ENCODE assay signal across 8 cellular contexts in the genomic region with DNA sequence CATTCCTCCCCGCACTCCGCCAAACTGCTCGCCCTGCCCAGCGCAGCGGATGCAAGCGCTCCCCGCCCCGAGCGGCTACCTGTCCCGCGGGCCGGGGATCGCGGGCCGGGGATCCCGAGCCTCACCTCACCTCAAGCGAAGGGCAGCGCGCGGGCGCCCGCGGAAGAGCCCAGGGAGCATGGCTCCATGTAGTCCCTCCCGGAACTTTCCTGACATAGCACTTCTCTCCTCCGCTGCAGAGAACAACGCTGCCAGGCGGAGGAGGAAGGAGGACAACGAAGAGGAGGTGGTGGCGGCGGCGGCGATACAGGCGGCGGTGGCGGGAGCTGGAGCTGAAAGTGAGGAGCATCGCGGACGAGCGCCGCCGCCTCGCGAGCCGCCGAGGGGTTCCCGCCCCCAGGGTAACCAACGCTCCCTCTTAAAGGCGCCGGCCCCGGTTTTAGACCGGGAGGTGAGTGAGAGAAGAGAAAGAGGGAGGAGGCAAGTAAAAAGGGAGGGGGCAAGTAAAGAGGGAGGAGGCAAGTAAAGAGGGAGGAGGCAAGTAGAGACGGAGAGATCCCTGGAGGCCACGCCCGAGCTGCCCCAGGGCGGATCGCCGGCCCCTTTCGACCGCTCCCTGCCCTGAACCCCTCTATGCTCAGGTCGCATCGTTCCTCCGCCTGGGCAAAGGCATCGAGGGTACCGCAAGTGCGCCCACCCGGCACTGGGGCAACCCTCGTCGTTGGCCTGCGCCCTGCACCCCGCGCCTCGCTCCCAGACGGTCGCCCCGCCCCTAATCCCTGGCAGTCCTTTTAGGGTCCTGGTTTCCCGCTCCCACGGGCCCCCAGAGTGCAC. TPM values are rescaled to one million over a fixed set of nuclear protein-coding genes. Genes with fewer than 3 reads are reported as not detected.
DNase-seq lines count a peak whose midpoint lies in the region; ATAC-seq and TF ChIP-seq lines count a peak whose summit lies in the region.

A gene with protein sequence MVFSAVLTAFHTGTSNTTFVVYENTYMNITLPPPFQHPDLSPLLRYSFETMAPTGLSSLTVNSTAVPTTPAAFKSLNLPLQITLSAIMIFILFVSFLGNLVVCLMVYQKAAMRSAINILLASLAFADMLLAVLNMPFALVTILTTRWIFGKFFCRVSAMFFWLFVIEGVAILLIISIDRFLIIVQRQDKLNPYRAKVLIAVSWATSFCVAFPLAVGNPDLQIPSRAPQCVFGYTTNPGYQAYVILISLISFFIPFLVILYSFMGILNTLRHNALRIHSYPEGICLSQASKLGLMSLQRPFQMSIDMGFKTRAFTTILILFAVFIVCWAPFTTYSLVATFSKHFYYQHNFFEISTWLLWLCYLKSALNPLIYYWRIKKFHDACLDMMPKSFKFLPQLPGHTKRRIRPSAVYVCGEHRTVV (minus strand): TSS at position 340 of the 834 bp plus-strand sequence. CDS start 37,746 bp downstream, outside the sequence.

- POLR2A ChIA-PET in activated CD4-positive, alpha-beta T cell treated with anti-CD3 and anti-CD28 coated beads, Interleukin-2, amount 10 ng/mL, durations not matched to agents 7 days and 5 days (lab: Charles Lee) = interaction anchor here (0.9 kb wide), 1 partner anchor 87 kb away, joined by 4 read pairs; no protein-coding TSS in a partner anchor

- H3K27me3 ChIP-seq in duodenal mucosa (ENCODE audit: control insufficient read depth in 1 of 2, insufficient read depth in 2 of 2, low read length in 2 of 2) (peaks cover 12 to 18% of the 10 kb centered on the region in 2 donors), lung (ENCODE audit: control insufficient read depth, insufficient read depth) (no peaks in the 10 kb centered on the region)

- H3K27ac Mint-ChIP-seq in activated CD4-positive, alpha-beta T cell treated with anti-CD3 and anti-CD28 coated beads, Interleukin-2, amount 10 ng/mL, durations not matched to agents 7 days and 5 days = peak within 1 kb of the TSS; percentile 86

- peak within 1 kb of the TSS; percentile 58 to 59 for H3K9ac ChIP-seq in duodenal mucosa (ENCODE audit: low read depth in 1 of 2, low read length in 2 of 2)

- 1% methylated on average over 72 to 77 of the region's 77 CpGs for WGBS in lung, 2 donors

- no peaks in the 10 kb centered on the region for H3K9me3 Mint-ChIP-seq in activated CD4-positive, alpha-beta T cell treated with anti-CD3 and anti-CD28 coated beads, Interleukin-2, amount 10 ng/mL, durations not matched to agents 7 days and 5 days

- peaks cover 25% of the 10 kb centered on the region for H3K4me1 Mint-ChIP-seq in activated CD4-positive, alpha-beta T cell treated with anti-CD3 and anti-CD28 coated beads, Interleukin-2, amount 10 ng/mL, durations not matched to agents 7 days and 5 days

- H3K9me3 ChIP-seq in duodenal mucosa (ENCODE audit: control insufficient read depth in 1 of 2, low read length in 2 of 2) (no peaks in the 10 kb centered on the region), lung (ENCODE audit: control insufficient read depth in 2 of 2, insufficient read depth in 1 of 2, low read length in 1 of 2) (no peaks in the 10 kb centered on the region)

- peak; percentile 85 for ATAC-seq in GM18870 (IDR thresholded peaks at IDR 0.05; ENCODE audit: unreplicated experiment)
- ATAC-seq in HG03097 (IDR thresholded peaks at IDR 0.05; ENCODE audit: low FRiP score, unreplicated experiment) = peak; percentile 86
- ATAC-seq in lung (ENCODE audit: insufficient read depth, low FRiP score) = peak; percentile 87

- DNase-seq in AG10803 (ENCODE audit: low read depth) (peak; percentile 46), NCI-H2227 treated with DMSO at 0.1 percent for 48 hours (lab: John Stamatoyannopoulos, UW) (peak; percentile 44), lung (ENCODE audit: low spot score) (peak; percentile 58)
- peak; percentile 87 for DNase-seq in activated CD4-positive, alpha-beta T cell treated with anti-CD3 and anti-CD28 coated beads, Interleukin-2, amount 10 ng/mL, durations not matched to agents 7 days and 5 days
- peak; percentile 28 to 34 (median 29) for DNase-seq in stimulated activated CD4-positive, alpha-beta T cell treated with anti-CD3 and anti-CD28 coated beads, TNF-alpha, amount 100 ng/mL, for 4 hours (ENCODE audit: low read depth in 3 of 3)

- H3K4me1 ChIP-seq in duodenal mucosa (ENCODE audit: control insufficient read depth in 1 of 2, insufficient read depth in 2 of 2, low read length in 2 of 2) = peaks cover 0 to 7% of the 10 kb centered on the region in 2 donors
- H3K4me1 ChIP-seq in lung (ENCODE audit: control insufficient read depth in 2 of 2, insufficient read depth in 2 of 2, low read length in 2 of 2) = peaks cover 0 to 5% of the 10 kb centered on the region in 2 donors

- CTCF ChIA-PET in activated CD4-positive, alpha-beta T cell treated with anti-CD3 and anti-CD28 coated beads, Interleukin-2, amount 10 ng/mL, durations not matched to agents 7 days and 5 days (lab: Charles Lee) = interaction anchor here (0.7 to 1.5 kb wide), 4 partner anchors 10 to 691 kb away, joined by 3 to 4 read pairs (median 3); no protein-coding TSS in a partner anchor

- H3K4me3 ChIP-seq in AG10803 (ENCODE audit: low read length) (peak within 1 kb of the TSS; percentile 69), duodenal mucosa (ENCODE audit: low read depth in 1 of 2, low read length in 2 of 2) (peak within 1 kb of the TSS; percentile 83 to 84), lung (peak within 1 kb of the TSS; percentile 49)

- peaks cover 53% of the 10 kb centered on the region for H3K27me3 Mint-ChIP-seq in activated CD4-positive, alpha-beta T cell treated with anti-CD3 and anti-CD28 coated beads, Interleukin-2, amount 10 ng/mL, durations not matched to agents 7 days and 5 days

- H3K4me3 Mint-ChIP-seq in activated CD4-positive, alpha-beta T cell treated with anti-CD3 and anti-CD28 coated beads, Interleukin-2, amount 10 ng/mL, durations not matched to agents 7 days and 5 days = peak within 1 kb of the TSS; percentile 89

- peaks cover 1% of the 10 kb centered on the region for H3K36me3 Mint-ChIP-seq in activated CD4-positive, alpha-beta T cell treated with anti-CD3 and anti-CD28 coated beads, Interleukin-2, amount 10 ng/mL, durations not matched to agents 7 days and 5 days (ENCODE audit: low read depth)

- H3K36me3 ChIP-seq in duodenal mucosa (ENCODE audit: control insufficient read depth in 1 of 2, insufficient read depth in 2 of 2, low read length in 2 of 2) (no peaks in the 10 kb centered on the region), lung (ENCODE audit: control insufficient read depth in 2 of 2, insufficient read depth in 2 of 2, low read length in 2 of 2) (no peaks in the 10 kb centered on the region)

- H3K27ac ChIP-seq in duodenal mucosa (ENCODE audit: low read depth, low read length) = no peak within 1 kb of the TSS
- no peak within 1 kb of the TSS for H3K27ac ChIP-seq in lung (ENCODE audit: low read depth in 1 of 2, low read length in 1 of 2)

- no peak for TF ChIP-seq CTCF in AG10803 (conservative IDR thresholded peaks at IDR 0.05; ENCODE audit: low read length)
- no peak for TF ChIP-seq CTCF in lung (IDR thresholded peaks at IDR 0.05; ENCODE audit: control extremely low read depth, extremely low read depth)

RNA-seq across cellular contexts. Expression of the gene that starts here (rescaled TPM):
- total RNA-seq in activated CD4-positive, alpha-beta T cell treated with anti-CD3 and anti-CD28 coated beads, Interleukin-2, amount 10 ng/mL, durations not matched to agents 7 days and 5 days = 1 to 10 TPM; 2.8 to 2.9 TPM
- 1 to 10 TPM in 1 of 2 donors, under 1 TPM in 1; 0.55 to 2.0 TPM for total RNA-seq in lung
- polyA plus RNA-seq in lung = under 1 TPM; 0.14 to 0.19 TPM

Comparison
In these comparisons a context has a peak if more than half of its experiments do, and no peak if none do; other contexts are left out.
1. DNase-seq: peak in every context shown above with its lines; median percentile 87 in activated CD4-positive, alpha-beta T cell treated with anti-CD3 and anti-CD28 coated beads, Interleukin-2, amount 10 ng/mL, durations not matched to agents 7 days and 5 days; 58 in lung; 46 in AG10803; 44 in NCI-H2227 treated with DMSO at 0.1 percent for 48 hours; 29 in stimulated activated CD4-positive, alpha-beta T cell treated with anti-CD3 and anti-CD28 coated beads, TNF-alpha, amount 100 ng/mL, for 4 hours.